Comparison of ENCODE assay signal across 18 cellular contexts in genomic region chr22:31040542-31041398, GRCh38.
"Had no signal": no experiment of that assay in that cellular context is flagged by ENCODE, and none has a peak within 500 bp of the region (broad histone marks: within the 10 kb centered on the region; RNA-seq: fewer than 3 reads in every experiment).

No MANE protein-coding gene starts in this region.

- H3K36me3 ChIP-seq: adrenal gland, neutrophil, WERI-Rb-1 had no signal

- H3K4me3 ChIP-seq: adrenal gland, mucosa of descending colon, SK-N-MC, testis had no signal

- H3K27ac ChIP-seq: foreskin keratinocyte, neutrophil, parathyroid adenoma, SK-N-MC, WERI-Rb-1 had no signal

- DNase-seq: activated CD4-positive, alpha-beta T cell treated with anti-CD3 and anti-CD28 coated beads for 1 hour; activated CD4-positive, alpha-beta T cell treated with anti-CD3 and anti-CD28 coated beads, Interleukin-2, amount 50 U/mL, for 48 hours; activated gamma-delta T cell; adrenal gland; effector memory CD8-positive, alpha-beta T cell; foreskin keratinocyte; kidney; mucosa of descending colon; naive thymus-derived CD8-positive, alpha-beta T cell; stimulated activated CD4-positive, alpha-beta T cell treated with anti-CD3 and anti-CD28 coated beads, Interleukin-2, amount 100 ng/mL, for 48 hours; stimulated activated naive CD8-positive, alpha-beta T cell treated with anti-CD3 and anti-CD28 coated beads, Interleukin-15, amount 100 ng/mL, for 72 hours; testis; WERI-Rb-1 had no signal

- H3K27me3 ChIP-seq: adrenal gland, foreskin keratinocyte, testis had no signal

- H3K4me1 ChIP-seq: foreskin keratinocyte, parathyroid adenoma had no signal

- ATAC-seq: activated naive CD4-positive, alpha-beta T cell treated with anti-CD3 and anti-CD28 coated beads, Interleukin-2, amount 50 U/mL, for 72 hours; effector memory CD8-positive, alpha-beta T cell; foreskin keratinocyte; left lobe of liver; mucosa of descending colon; naive thymus-derived CD8-positive, alpha-beta T cell; stimulated activated naive CD8-positive, alpha-beta T cell treated with anti-CD3 and anti-CD28 coated beads, Interleukin-15, amount 100 ng/mL, for 72 hours had no signal

- H3K9me3 ChIP-seq: adrenal gland, mucosa of descending colon, neutrophil, testis had no signal
